In the genomic region with DNA sequence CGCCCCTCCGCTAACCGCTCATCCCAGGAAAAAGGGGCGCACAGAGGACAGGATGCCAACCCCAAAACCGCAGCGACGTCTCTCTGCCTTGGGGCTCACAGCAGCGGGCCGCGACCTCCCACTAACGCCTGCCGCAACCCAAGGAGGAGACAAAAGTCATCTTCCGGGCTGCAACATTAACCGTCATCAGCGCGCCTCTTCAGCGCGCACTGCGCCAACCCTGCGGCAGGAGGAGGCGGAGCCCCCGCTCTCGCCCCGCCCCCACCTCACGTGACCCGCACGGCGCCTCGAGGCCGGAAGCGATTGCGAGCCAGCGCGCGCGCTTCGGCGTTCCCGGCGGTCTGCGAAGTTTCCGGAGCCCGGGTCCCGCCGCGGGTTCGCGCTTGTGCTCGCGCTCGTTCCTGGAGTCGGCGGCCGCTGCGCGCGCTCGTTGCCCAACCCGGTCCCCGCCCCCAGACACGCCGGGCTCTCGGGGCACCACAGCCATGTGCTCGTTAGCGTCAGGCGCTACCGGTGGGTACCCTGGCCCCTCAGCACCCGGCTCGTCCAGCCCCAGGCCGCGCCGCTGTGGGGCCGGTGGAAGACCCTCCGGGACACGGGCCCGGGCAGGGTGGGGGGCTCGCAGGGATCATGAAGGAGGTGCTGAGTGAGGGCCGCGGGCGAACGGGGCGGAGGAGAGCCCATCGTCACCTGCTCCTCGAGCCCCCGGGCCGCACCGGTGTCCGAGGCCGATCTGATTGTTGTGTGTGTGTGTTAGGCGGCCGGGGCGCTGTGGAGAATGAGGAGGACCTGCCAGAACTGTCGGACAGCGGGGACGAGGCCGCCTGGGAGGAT, we compare ENCODE assay signal across 8 cellular contexts. TPM values are rescaled to one million over a fixed set of nuclear protein-coding genes. Genes with fewer than 3 reads are reported as not detected.
DNase-seq lines count a peak whose midpoint lies in the region; ATAC-seq lines count a peak whose summit lies in the region.

A gene (plus strand): TSS at position 455 of the 834 bp plus-strand sequence. CDS start 31 bp downstream, at position 486.

- DNase-seq in Caki2 (ENCODE audit: low read depth) = peak; percentile 95
- peak; percentile 14 to 98 (median 91) for DNase-seq in HUDEP-2 (lab: John Stamatoyannopoulos, UW; ENCODE audit: unreplicated experiment in 76 of 76)
- DNase-seq in NOMO-1 treated with DMSO at 0.1 percent for 48 hours (lab: John Stamatoyannopoulos, UW; ENCODE audit: unreplicated experiment) = peak; percentile 91
- peak; percentile 96 for DNase-seq in activated CD8-positive, alpha-beta memory T cell treated with anti-CD3 and anti-CD28 coated beads for 4 hours (ENCODE audit: low read depth in 2 of 2)
- DNase-seq in effector memory CD4-positive, alpha-beta T cell = peak; percentile 96
- DNase-seq in memory B cell (ENCODE audit: low spot score in 2 of 2) = peak; percentile 98 to 99
- DNase-seq in stimulated activated CD8-positive, alpha-beta memory T cell treated with anti-CD3 and anti-CD28 coated beads, Interleukin-12 subunit alpha, Interleukin-12 subunit beta, amount 100 ng/mL, for 1 hour (ENCODE audit: low read depth) = peak; percentile 93

- ATAC-seq in GM21390 (IDR thresholded peaks at IDR 0.05; ENCODE audit: unreplicated experiment) (peak; percentile 83), memory B cell (ENCODE audit: low read depth) (peak; percentile 87)

- H3K4me1 ChIP-seq in effector memory CD4-positive, alpha-beta T cell (ENCODE audit: control insufficient read depth, insufficient read depth, low read length, poor library complexity, severe bottlenecking) = peaks cover 3% of the 10 kb centered on the region

- peaks cover 4% of the 10 kb centered on the region for H3K36me3 Mint-ChIP-seq in memory B cell

- H3K4me3 Mint-ChIP-seq in memory B cell = peak within 1 kb of the TSS; percentile 99

- no peaks in the 10 kb centered on the region for H3K9me3 Mint-ChIP-seq in memory B cell

- H3K27ac Mint-ChIP-seq in memory B cell = peak within 1 kb of the TSS; percentile 97

- peaks cover under 1% of the 10 kb centered on the region for H3K36me3 ChIP-seq in effector memory CD4-positive, alpha-beta T cell (ENCODE audit: control insufficient read depth, insufficient read depth, low read length)

- in situ Hi-C loops in Caki2 (cut with HindIII; ENCODE audit: low pct_unique_long_range_greater_than_20kb, low sequenced_read_pairs) = no loop called here

- no peaks in the 10 kb centered on the region for H3K27me3 Mint-ChIP-seq in memory B cell

- H3K9me3 ChIP-seq in effector memory CD4-positive, alpha-beta T cell (ENCODE audit: control insufficient read depth, low read length) = no peaks in the 10 kb centered on the region

- H3K4me3 ChIP-seq in effector memory CD4-positive, alpha-beta T cell (ENCODE audit: insufficient read depth, low read depth, low read length, poor library complexity, severe bottlenecking) = peak within 1 kb of the TSS; percentile 77

- H3K27me3 ChIP-seq in effector memory CD4-positive, alpha-beta T cell (replicated peaks; ENCODE audit: control insufficient read depth, insufficient read depth, low read length, poor library complexity, severe bottlenecking) = no peaks in the 10 kb centered on the region

- H3K27ac ChIP-seq in effector memory CD4-positive, alpha-beta T cell (ENCODE audit: insufficient read depth, low read length, poor library complexity, severe bottlenecking) = peak within 1 kb of the TSS; percentile 92

- H3K4me1 Mint-ChIP-seq in memory B cell = peaks cover 10% of the 10 kb centered on the region

RNA-seq across cellular contexts. Expression of the gene that starts here (rescaled TPM):
- total RNA-seq in Caki2 (2014; rRNA removed; shearing (Covaris generic); ENCODE audit: low replicate concordance) = 14.7 and 15.5 TPM in 2 replicates

Comparison
In these comparisons a context has a peak if more than half of its experiments do, and no peak if none do; other contexts are left out.
1. Peak in every context shown above with its lines: DNase-seq, ATAC-seq, H3K4me3 ChIP-seq and H3K27ac ChIP-seq.